29 cellular contexts compared by ENCODE assay signal in genomic region chr12:66137937-66138336, GRCh38. TPM values are rescaled to one million over a fixed set of nuclear protein-coding genes. Genes with fewer than 3 reads are reported as not detected.
"Had no signal": no experiment of that assay in that cellular context is flagged by ENCODE, and none has a peak within 500 bp of the region (broad histone marks: within the 10 kb centered on the region; RNA-seq: fewer than 3 reads in every experiment).

No MANE protein-coding gene starts in this region.

- H3K27me3 Mint-ChIP-seq: activated CD8-positive, alpha-beta T cell treated with anti-CD3 and anti-CD28 coated beads for 36 hours; activated naive CD8-positive, alpha-beta T cell; memory B cell; naive thymus-derived CD4-positive, alpha-beta T cell; progenitor cell of endocrine pancreas; T-helper 17 cell; type B pancreatic cell had no signal

- DNase-seq: activated CD4-positive, alpha-beta T cell treated with anti-CD3 and anti-CD28 coated beads, Interleukin-2, amount 50 U/mL, for 1 hour; activated CD4-positive, CD25-positive, alpha-beta regulatory T cell treated with anti-CD3 and anti-CD28 coated beads, Interleukin-2, amount 50 U/mL, for 72 hours; activated CD8-positive, alpha-beta T cell treated with anti-CD3 and anti-CD28 coated beads for 36 hours; activated T-cell treated with anti-CD3 and anti-CD28 coated beads, Interleukin-2, amount 50 U/mL, for 48 hours; anterior cingulate cortex; cerebellar nuclear complex; colonic mucosa; effector CD8-positive, alpha-beta T cell; foreskin fibroblast; head of caudate nucleus; hippocampal formation; immature natural killer cell; kidney; midbrain; naive thymus-derived CD4-positive, alpha-beta T cell; ovary; right lobe of liver; stimulated activated CD4-positive, alpha-beta T cell treated with anti-CD3 and anti-CD28 coated beads, Interleukin-2, amount 100 ng/mL, for 48 hours; stimulated activated naive CD4-positive, alpha-beta T cell treated with Interleukin-2 at 50 U/mL for 16 hours; T-helper 17 cell; T1000; uterus had no signal

- H3K4me1 Mint-ChIP-seq: T-helper 17 cell had no signal

- ATAC-seq: activated CD8-positive, alpha-beta T cell treated with anti-CD3 and anti-CD28 coated beads for 36 hours; naive thymus-derived CD4-positive, alpha-beta T cell; right lobe of liver; T-helper 17 cell had no signal

- H3K27ac Mint-ChIP-seq: activated CD8-positive, alpha-beta T cell treated with anti-CD3 and anti-CD28 coated beads for 36 hours; activated T-helper 2 cell treated with anti-CD3 and anti-CD28 coated beads, Interferon-gamma antibody, Interleukin-2, Interleukin-4, amounts not matched to agents 10 μg/mL and 5 μg/mL and 100 μg/mL, durations not matched to agents 14 hours and 24 hours and 36 hours; immature natural killer cell; memory B cell; naive thymus-derived CD4-positive, alpha-beta T cell; progenitor cell of endocrine pancreas; T-helper 17 cell; type B pancreatic cell had no signal

- FAIRE-seq: kidney had no signal

- H3K4me3 Mint-ChIP-seq: activated CD8-positive, alpha-beta T cell treated with anti-CD3 and anti-CD28 coated beads for 36 hours; activated naive CD8-positive, alpha-beta T cell; immature natural killer cell; memory B cell; naive thymus-derived CD4-positive, alpha-beta T cell; T-helper 17 cell; type B pancreatic cell had no signal

- H3K27ac ChIP-seq: cardiac muscle cell, colonic mucosa, ovary, right lobe of liver, thoracic aorta, uterus had no signal

RNA-seq across cellular contexts. Expression of gene IRAK3, which starts 51.1 kb away (rescaled TPM):
- polyA plus RNA-seq: naive thymus-derived CD4-positive, alpha-beta T cell had no signal
